20 cellular contexts compared by ENCODE assay signal in genomic region chr4:152165146-152165545, GRCh38.
A peak's percentile ranks its signal among the peaks of the same experiment; 100 is the strongest.
DNase-seq lines count a peak whose midpoint lies in the region; ATAC-seq and TF ChIP-seq lines count a peak whose summit lies in the region.
"Had no signal": no experiment of that assay in that cellular context is flagged by ENCODE, and none has a peak within 500 bp of the region (broad histone marks: within the 10 kb centered on the region; RNA-seq: fewer than 3 reads in every experiment).

No MANE protein-coding gene starts in this region.

- no peak overlapping the region for H3K9ac ChIP-seq in NT2/D1 (ENCODE audit: insufficient read length, low read depth)

- no peak overlapping the region for H3K27ac Mint-ChIP-seq in immature natural killer cell
- H3K27ac Mint-ChIP-seq: activated CD4-positive, alpha-beta T cell treated with anti-CD3 and anti-CD28 coated beads, Interleukin-2, amount 10 ng/mL, durations not matched to agents 24 days and 14 days had no signal

- H3K36me3 ChIP-seq in HAP-1 (replicated peaks): no peaks in the 10 kb centered on the region
- H3K36me3 ChIP-seq in NT2/D1 (ENCODE audit: insufficient read depth, insufficient read length, low read length): no peaks in the 10 kb centered on the region
- no peaks in the 10 kb centered on the region for H3K36me3 ChIP-seq in gastrocnemius medialis
- H3K36me3 ChIP-seq: ovary had no signal

- H3K36me3 Mint-ChIP-seq in immature natural killer cell: peaks cover 0 to 4% (median 3%) of the 10 kb centered on the region in 3 donors
- H3K36me3 Mint-ChIP-seq: naive thymus-derived CD4-positive, alpha-beta T cell had no signal

- no peak for TF ChIP-seq POLR2A in gastrocnemius medialis (IDR thresholded peaks at IDR 0.05)

- peaks cover 2 to 13% (median 4%) of the 10 kb centered on the region in 3 donors for H3K27me3 Mint-ChIP-seq in immature natural killer cell (ENCODE audit: low read depth in 3 of 3)

- in situ Hi-C loops in HAP-1 (cut with MboI; ENCODE audit: low sequenced_read_pairs) (no loop called here), gastrocnemius medialis (cut with MboI; ENCODE audit: low sequenced_read_pairs in 4 of 4) (no loop called here)

- H3K9me3 ChIP-seq in HAP-1 (no peaks in the 10 kb centered on the region), NT2/D1 (ENCODE audit: insufficient read depth, low read length) (no peaks in the 10 kb centered on the region), gastrocnemius medialis (no peaks in the 10 kb centered on the region)
- H3K9me3 ChIP-seq: ovary had no signal

- no peak overlapping the region for H3K27ac ChIP-seq in gastrocnemius medialis
- H3K27ac ChIP-seq: ovary, RWPE1 had no signal

- H3K4me1 ChIP-seq in HAP-1: peaks cover 7% of the 10 kb centered on the region; the same call in 1 of the 2 replicates
- H3K4me1 ChIP-seq in NT2/D1 (ENCODE audit: insufficient read depth, insufficient read length): no peaks in the 10 kb centered on the region
- peaks cover 10 to 17% of the 10 kb centered on the region in 2 donors for H3K4me1 ChIP-seq in gastrocnemius medialis

- intact Hi-C loops in gastrocnemius medialis (cut with DNase I; ENCODE audit: low total_unique reads): no loop called here

- TF ChIP-seq CTCF in epithelial cell of esophagus (IDR thresholded peaks at IDR 0.05; ENCODE audit: insufficient read depth, low read depth, low read length, missing control alignments) (no peak), gastrocnemius medialis (IDR thresholded peaks at IDR 0.05 in 4 of 5, conservative IDR thresholded peaks at IDR 0.05 in 1 of 5) (no peak)

- no peaks in the 10 kb centered on the region for H3K4me1 Mint-ChIP-seq in immature natural killer cell

- DNase-seq in HAP-1 (ENCODE audit: low spot score in 2 of 2) (peak; percentile 22 to 50), NT2/D1 (ENCODE audit: low read depth, low spot score) (peak; percentile 62), epithelial cell of esophagus (ENCODE audit: low read depth) (peak; percentile 35), myocyte (ENCODE audit: low read depth) (peak; percentile 65), immature natural killer cell (no peak), gastrocnemius medialis (no peak)
- DNase-seq: activated CD4-positive, alpha-beta T cell treated with anti-CD3 and anti-CD28 coated beads, Interleukin-2, amount 10 ng/mL, durations not matched to agents 24 days and 14 days; activated CD8-positive, alpha-beta memory T cell treated with anti-CD3 and anti-CD28 coated beads, Interleukin-2, amount 50 U/mL, for 48 hours; amniotic stem cell; foreskin melanocyte; naive thymus-derived CD4-positive, alpha-beta T cell; NCI-H1436 treated with DMSO at 0.1 percent for 48 hours; NCI-H2227 treated with DMSO at 0.1 percent for 48 hours; NK-92 treated with Interleukin-12 subunit alpha and Interleukin-12 subunit beta, amount 100 ng/mL, for 24 hours; ovary; SW 1271 had no signal

- no peak overlapping the region for H3K4me3 Mint-ChIP-seq in immature natural killer cell
- H3K4me3 Mint-ChIP-seq: activated CD4-positive, alpha-beta T cell treated with anti-CD3 and anti-CD28 coated beads, Interleukin-2, amount 10 ng/mL, durations not matched to agents 24 days and 14 days; naive thymus-derived CD4-positive, alpha-beta T cell had no signal

- H3K9me3 Mint-ChIP-seq in immature natural killer cell: no peaks in the 10 kb centered on the region

- H3K4me3 ChIP-seq in HAP-1 (no peak overlapping the region), NT2/D1 (ENCODE audit: insufficient read length, low read depth) (no peak overlapping the region), epithelial cell of esophagus (ENCODE audit: low read length) (no peak overlapping the region), gastrocnemius medialis (no peak overlapping the region)
- H3K4me3 ChIP-seq: lung, ovary had no signal

- ATAC-seq in HG02973 (IDR thresholded peaks at IDR 0.05; ENCODE audit: unreplicated experiment) (no peak), gastrocnemius medialis (no peak)
- ATAC-seq: HCT116; naive thymus-derived CD4-positive, alpha-beta T cell had no signal

- H3K27me3 ChIP-seq in HAP-1 (ENCODE audit: low read depth) (no peaks in the 10 kb centered on the region), NT2/D1 (ENCODE audit: insufficient read depth, insufficient read length) (no peaks in the 10 kb centered on the region), gastrocnemius medialis (no peaks in the 10 kb centered on the region)
- H3K27me3 ChIP-seq: ovary had no signal

Comparison
In these comparisons a context has a peak if more than half of its experiments do, and no peak if none do; other contexts are left out.
1. DNase-seq: peak in HAP-1 (2 of 2), NT2/D1 (single experiment), epithelial cell of esophagus (single experiment) and myocyte (single experiment); none in immature natural killer cell (0 of 3) and gastrocnemius medialis (0 of 2).